Comparison of ENCODE assay signal across 22 cellular contexts in the genomic region with DNA sequence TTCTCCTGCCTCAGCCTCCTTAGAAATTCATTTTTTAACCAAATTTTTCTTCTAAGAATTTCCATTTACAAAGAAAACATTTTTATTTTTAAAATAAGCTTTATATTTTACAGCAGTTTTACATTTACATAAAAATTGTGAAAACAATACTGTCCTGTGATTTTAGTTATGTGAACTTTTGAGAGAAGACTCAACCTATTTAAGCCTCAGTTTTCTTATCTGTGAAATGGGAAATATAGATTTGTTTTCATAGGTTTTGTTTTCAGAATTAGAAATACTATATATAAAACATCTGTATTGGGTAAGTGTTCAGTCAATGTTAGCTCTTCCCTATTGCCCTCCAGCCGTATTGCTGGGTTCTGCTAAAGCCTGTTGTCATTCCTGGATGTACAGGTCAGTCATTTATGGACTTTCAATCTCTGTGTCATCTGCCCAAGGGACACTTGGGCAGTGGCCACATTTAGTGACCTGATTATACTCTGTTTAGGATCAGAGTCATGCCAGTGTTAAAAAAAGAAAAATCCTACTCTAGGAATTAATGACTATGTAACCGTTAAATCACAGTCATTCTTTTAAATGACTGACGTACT.
"Had no signal": no experiment of that assay in that cellular context is flagged by ENCODE, and none has a peak within 500 bp of the region (broad histone marks: within the 10 kb centered on the region; RNA-seq: fewer than 3 reads in every experiment).

No MANE protein-coding gene starts in this region.

- H3K36me3 ChIP-seq: adrenal gland, ascending aorta, gastrocnemius medialis, lower lobe of right lung, sigmoid colon, upper lobe of left lung had no signal

- DNase-seq: activated CD4-positive, alpha-beta memory T cell treated with anti-CD3 and anti-CD28 coated beads, Interleukin-2, amount 10 ng/mL, durations not matched to agents 7 days and 5 days; activated effector memory CD4-positive, alpha-beta T cell treated with anti-CD3 and anti-CD28 coated beads, Interleukin-2, amount 50 U/mL, for 16 hours; activated T-cell treated with anti-CD3 and anti-CD28 coated beads, Interleukin-2, amount 50 U/mL, for 72 hours; adrenal gland; effector memory CD4-positive, alpha-beta T cell; gastrocnemius medialis; head of caudate nucleus; hypothalamus; left cardiac atrium; lower lobe of right lung; natural killer cell; sigmoid colon; stimulated activated CD4-positive, alpha-beta T cell treated with anti-CD3 and anti-CD28 coated beads, Interleukin-4, amount 100 ng/mL, for 1 hour; stimulated activated naive CD4-positive, alpha-beta T cell treated with Interleukin-2 at 50 U/mL for 16 hours; SW 1271; T-helper 2 cell; upper lobe of left lung had no signal

- FAIRE-seq: colon, islet of Langerhans had no signal

- H3K27me3 ChIP-seq: adrenal gland, ascending aorta, gastrocnemius medialis, sigmoid colon, upper lobe of left lung had no signal

- H3K4me3 ChIP-seq: adrenal gland, ascending aorta, gastrocnemius medialis, lower lobe of right lung, sigmoid colon, upper lobe of left lung had no signal

- H3K4me1 ChIP-seq: adrenal gland, ascending aorta, gastrocnemius medialis, lower lobe of right lung had no signal

- ATAC-seq: activated CD4-positive, CD25-positive, alpha-beta regulatory T cell treated with anti-CD3 and anti-CD28 coated beads, Interleukin-2, amount 50 U/mL, for 24 hours; activated T-cell treated with anti-CD3 and anti-CD28 coated beads, Interleukin-2, amount 50 U/mL, for 72 hours; gastrocnemius medialis; left cardiac atrium; lower lobe of right lung; natural killer cell had no signal

- H3K9me3 ChIP-seq: adrenal gland, ascending aorta, gastrocnemius medialis, lower lobe of right lung, sigmoid colon, upper lobe of left lung had no signal

- H3K27ac ChIP-seq: adrenal gland, ascending aorta, gastrocnemius medialis, lower lobe of right lung, upper lobe of left lung, VCaP had no signal
